In the genomic region with DNA sequence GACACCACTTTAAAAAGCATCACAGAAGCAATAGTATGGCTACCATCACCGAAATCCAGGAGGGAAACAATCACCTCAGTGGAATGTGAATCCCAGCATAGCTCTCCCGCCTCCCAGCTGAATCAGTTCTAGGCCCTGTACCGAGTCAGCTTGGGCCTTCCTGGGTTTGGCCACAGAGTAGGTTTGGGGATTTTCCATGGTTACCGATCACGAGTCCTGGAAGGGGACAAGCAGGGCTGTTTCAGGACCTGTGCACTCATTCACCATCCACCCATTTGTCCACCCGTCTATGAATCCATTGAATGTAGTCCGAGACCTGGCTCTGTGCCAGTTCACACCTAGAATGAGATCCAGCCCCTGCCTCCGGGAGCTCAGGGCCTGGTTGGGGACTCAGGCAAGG, we compare ENCODE assay signal across 2 cellular contexts.
A peak's percentile ranks its signal among the peaks of the same experiment; 100 is the strongest.
TF ChIP-seq lines count a peak whose summit lies in the region.

No MANE protein-coding gene starts in this region.

TF ChIP-seq in SK-N-SH, 30 proteins besides CTCF, POLR2A, EP300 and RAD21 (continued from another document):
- TF ChIP-seq TCF12 (IDR thresholded peaks at IDR 0.05): peak; percentile 15; the same call in 1 of the 2 replicates
- peak; percentile 56 for TF ChIP-seq NFIC (IDR thresholded peaks at IDR 0.05; ENCODE audit: borderline replicate concordance)
- TF ChIP-seq FOSL2 (IDR thresholded peaks at IDR 0.05; ENCODE audit: borderline replicate concordance, low read depth): peak; percentile 30; the same call in 1 of the 2 replicates
- TF ChIP-seq SIN3A (IDR thresholded peaks at IDR 0.05; ENCODE audit: borderline replicate concordance, low read depth, low read length): no peak
- TF ChIP-seq RXRA (IDR thresholded peaks at IDR 0.05; ENCODE audit: borderline replicate concordance, low read depth): no peak

TF ChIP-seq in WTC11, 78 proteins besides CTCF, POLR2A, EP300 and RAD21:
- TF ChIP-seq, protein P1, sequence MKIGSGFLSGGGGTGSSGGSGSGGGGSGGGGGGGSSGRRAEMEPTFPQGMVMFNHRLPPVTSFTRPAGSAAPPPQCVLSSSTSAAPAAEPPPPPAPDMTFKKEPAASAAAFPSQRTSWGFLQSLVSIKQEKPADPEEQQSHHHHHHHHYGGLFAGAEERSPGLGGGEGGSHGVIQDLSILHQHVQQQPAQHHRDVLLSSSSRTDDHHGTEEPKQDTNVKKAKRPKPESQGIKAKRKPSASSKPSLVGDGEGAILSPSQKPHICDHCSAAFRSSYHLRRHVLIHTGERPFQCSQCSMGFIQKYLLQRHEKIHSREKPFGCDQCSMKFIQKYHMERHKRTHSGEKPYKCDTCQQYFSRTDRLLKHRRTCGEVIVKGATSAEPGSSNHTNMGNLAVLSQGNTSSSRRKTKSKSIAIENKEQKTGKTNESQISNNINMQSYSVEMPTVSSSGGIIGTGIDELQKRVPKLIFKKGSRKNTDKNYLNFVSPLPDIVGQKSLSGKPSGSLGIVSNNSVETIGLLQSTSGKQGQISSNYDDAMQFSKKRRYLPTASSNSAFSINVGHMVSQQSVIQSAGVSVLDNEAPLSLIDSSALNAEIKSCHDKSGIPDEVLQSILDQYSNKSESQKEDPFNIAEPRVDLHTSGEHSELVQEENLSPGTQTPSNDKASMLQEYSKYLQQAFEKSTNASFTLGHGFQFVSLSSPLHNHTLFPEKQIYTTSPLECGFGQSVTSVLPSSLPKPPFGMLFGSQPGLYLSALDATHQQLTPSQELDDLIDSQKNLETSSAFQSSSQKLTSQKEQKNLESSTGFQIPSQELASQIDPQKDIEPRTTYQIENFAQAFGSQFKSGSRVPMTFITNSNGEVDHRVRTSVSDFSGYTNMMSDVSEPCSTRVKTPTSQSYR (CRISPR knock-in tag; IDR thresholded peaks at IDR 0.05): no peak
- no peak for TF ChIP-seq ZNF416 (CRISPR knock-in tag; IDR thresholded peaks at IDR 0.05)
- TF ChIP-seq, protein P2, sequence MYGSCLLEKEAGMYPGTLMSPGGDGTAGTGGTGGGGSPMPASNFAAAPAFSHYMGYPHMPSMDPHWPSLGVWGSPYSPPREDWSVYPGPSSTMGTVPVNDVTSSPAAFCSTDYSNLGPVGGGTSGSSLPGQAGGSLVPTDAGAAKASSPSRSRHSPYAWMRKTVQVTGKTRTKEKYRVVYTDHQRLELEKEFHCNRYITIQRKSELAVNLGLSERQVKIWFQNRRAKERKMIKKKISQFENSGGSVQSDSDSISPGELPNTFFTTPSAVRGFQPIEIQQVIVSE (CRISPR knock-in tag; IDR thresholded peaks at IDR 0.05; ENCODE audit: borderline replicate concordance): no peak
TF ChIP-seq in WTC11: peak in this region for 0.
